Comparison of ENCODE assay signal across 16 cellular contexts in the genomic region with DNA sequence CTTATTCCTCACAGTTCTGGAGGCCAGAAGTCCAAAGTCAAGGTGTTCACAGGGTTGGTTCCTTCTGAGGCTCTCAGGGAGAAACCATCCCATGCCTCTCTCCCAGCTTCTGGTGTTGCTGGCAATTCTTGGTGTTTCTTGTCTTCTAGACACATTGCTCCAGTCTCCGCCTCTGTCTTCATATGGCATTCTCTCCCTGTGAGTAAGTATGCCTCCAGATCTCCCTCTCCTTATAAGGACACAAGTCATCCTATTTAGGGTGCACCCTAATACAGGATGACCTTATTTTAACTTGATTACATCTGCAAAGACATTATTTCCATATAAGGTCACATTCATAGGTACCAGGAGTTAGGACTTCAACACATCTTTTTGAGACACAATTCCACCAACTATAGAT.
DNase-seq lines count a peak whose midpoint lies in the region; ATAC-seq and TF ChIP-seq lines count a peak whose summit lies in the region.
"Had no signal": no experiment of that assay in that cellular context is flagged by ENCODE, and none has a peak within 500 bp of the region (broad histone marks: within the 10 kb centered on the region; RNA-seq: fewer than 3 reads in every experiment).

No MANE protein-coding gene starts in this region.

- H3K4me1 ChIP-seq in GM23248 (ENCODE audit: insufficient read depth) = 0 out of 2 replicates have a peak, but pooled peaks cover 5% of the 10 kb centered on the region
- H3K4me1 ChIP-seq in RWPE2 (ENCODE audit: insufficient read depth, poor library complexity, severe bottlenecking) = no peaks in the 10 kb centered on the region
- H3K4me1 ChIP-seq: A549, BLaER1, Caco-2 had no signal

- no peak overlapping the region for H3K4me2 ChIP-seq in GM23248 (ENCODE audit: unreplicated experiment)
- H3K4me2 ChIP-seq: A549, BLaER1, KMS-11 had no signal

- in situ Hi-C loops in GM23248 (cut with MboI) = no loop called here

- peak; percentile 26 for DNase-seq in GM23248
- DNase-seq in RWPE2 (ENCODE audit: low spot score) = no peak
- peak; percentile 24 for DNase-seq in choroid plexus epithelial cell (ENCODE audit: low read depth)
- no peak for DNase-seq in omental fat pad (ENCODE audit: low spot score)
- DNase-seq in NCI-H2107 treated with DMSO at 0.1 percent for 48 hours (lab: John Stamatoyannopoulos, UW; ENCODE audit: unreplicated experiment) = no peak
- DNase-seq: AML-193; Caco-2; CD8-positive, alpha-beta memory T cell; DMS79; GDM1 had no signal

- no peak overlapping the region for H3K27ac ChIP-seq in GM23248
- H3K27ac ChIP-seq in RWPE2 (ENCODE audit: poor library complexity, severe bottlenecking) = no peak overlapping the region
- H3K27ac ChIP-seq: A549, BLaER1, KMS-11 had no signal

- H2AFZ ChIP-seq in GM23248 = no peak overlapping the region

- WGBS in GM23248 (ENCODE audit: low coverage in 1 of 2, low lambda C conversion rate in 2 of 2, missing lambda C conversion rate in 2 of 2), 2 experiments = 47 to 52% methylated on average over 1 of the region's 1 CpG

- no peaks in the 10 kb centered on the region for H3K9me3 ChIP-seq in GM23248 (ENCODE audit: low read depth)
- H3K9me3 ChIP-seq in RWPE2 (ENCODE audit: severe bottlenecking) = no peaks in the 10 kb centered on the region
- H3K9me3 ChIP-seq: BLaER1, Caco-2 had no signal

- H3K27me3 ChIP-seq in GM23248 (replicated peaks; ENCODE audit: insufficient read depth) (0 out of 2 replicates have a peak, but pooled peaks cover 1% of the 10 kb centered on the region), RWPE2 (ENCODE audit: insufficient read depth, poor library complexity, severe bottlenecking) (no peaks in the 10 kb centered on the region)
- H3K27me3 ChIP-seq: BLaER1 had no signal

- H3F3A ChIP-seq in GM23248 (ENCODE audit: insufficient read depth) = no peaks in the 10 kb centered on the region

- no peaks in the 10 kb centered on the region for H3K79me2 ChIP-seq in GM23248 (ENCODE audit: insufficient read depth)

- ATAC-seq in RWPE2 (ENCODE audit: low read depth) (peak; percentile 65), GM19452 (IDR thresholded peaks at IDR 0.05; ENCODE audit: unreplicated experiment) (no peak), omental fat pad (ENCODE audit: low FRiP score) (no peak), GM21381 (IDR thresholded peaks at IDR 0.05; ENCODE audit: unreplicated experiment) (no peak)
- ATAC-seq: A549, HepG2 had no signal

- no peaks in the 10 kb centered on the region for H3K9me2 ChIP-seq in GM23248 (ENCODE audit: insufficient read depth)

- TF ChIP-seq CTCF in RWPE2 (IDR thresholded peaks at IDR 0.05; ENCODE audit: poor library complexity, severe bottlenecking) (no peak), choroid plexus epithelial cell (conservative IDR thresholded peaks at IDR 0.05; ENCODE audit: low read depth, low read length) (no peak), omental fat pad (IDR thresholded peaks at IDR 0.05) (no peak)

- H3K36me3 ChIP-seq in GM23248 (ENCODE audit: low read depth) = no peaks in the 10 kb centered on the region
- no peaks in the 10 kb centered on the region for H3K36me3 ChIP-seq in RWPE2 (ENCODE audit: low read depth)
- H3K36me3 ChIP-seq: BLaER1 had no signal

- no peak overlapping the region for H3K4me3 ChIP-seq in GM23248
- H3K4me3 ChIP-seq in RWPE2 (ENCODE audit: severe bottlenecking) = no peak overlapping the region
- no peak overlapping the region for H3K4me3 ChIP-seq in choroid plexus epithelial cell (ENCODE audit: low read depth, low read length)
- H3K4me3 ChIP-seq: A549, BLaER1 had no signal

- H4K20me1 ChIP-seq in GM23248 (ENCODE audit: insufficient read depth) = no peaks in the 10 kb centered on the region
- H4K20me1 ChIP-seq: BLaER1 had no signal

- no peak overlapping the region for H3K9ac ChIP-seq in GM23248
- H3K9ac ChIP-seq: BLaER1, KMS-11 had no signal

Comparison
In these comparisons a context has a peak if more than half of its experiments do, and no peak if none do; other contexts are left out.
1. DNase-seq: peak in GM23248 (single experiment) and choroid plexus epithelial cell (single experiment); none in RWPE2 (single experiment), omental fat pad (single experiment) and NCI-H2107 treated with DMSO at 0.1 percent for 48 hours (single experiment).